ENCODE assay signal across 1 cellular context in the genomic region with DNA sequence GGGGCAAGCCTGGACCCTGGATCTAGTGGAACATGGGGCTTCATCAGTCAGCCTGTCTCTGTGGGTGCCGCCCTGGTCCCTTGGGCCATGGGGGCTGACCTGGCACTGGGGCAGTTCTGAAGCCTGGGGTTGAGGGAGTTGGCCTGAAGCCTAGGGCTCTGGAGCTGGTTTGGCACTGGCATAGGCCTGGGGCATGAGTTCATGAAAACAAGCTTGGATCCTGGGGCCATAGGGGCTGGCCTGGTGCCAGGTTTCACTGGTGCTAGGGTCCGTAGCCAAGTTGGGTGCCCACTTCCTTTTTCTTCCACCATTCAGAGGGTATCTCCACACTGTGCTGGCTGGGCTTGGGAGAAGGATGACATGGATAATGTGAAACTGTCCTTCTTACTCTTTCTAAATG.
TF ChIP-seq lines count a peak whose summit lies in the region.

No MANE protein-coding gene starts in this region.

TF ChIP-seq in K562, 482 proteins besides CTCF, POLR2A, EP300 and RAD21:
- TF ChIP-seq NFXL1 (CRISPR knock-in tag; IDR thresholded peaks at IDR 0.05) (no peak), NFIC (IDR thresholded peaks at IDR 0.05) (peak; percentile 55)
